22 cellular contexts compared by ENCODE assay signal in genomic region chr1:190658907-190659306, GRCh38.
"Had no signal": no experiment of that assay in that cellular context is flagged by ENCODE, and none has a peak within 500 bp of the region (broad histone marks: within the 10 kb centered on the region; RNA-seq: fewer than 3 reads in every experiment).

No MANE protein-coding gene starts in this region.

- H3K4me1 Mint-ChIP-seq: activated B cell treated with CpG ODN at 0.5 μM for 24 hours; activated CD4-positive, alpha-beta memory T cell treated with anti-CD3 and anti-CD28 coated beads, Interleukin-2, amount 10 ng/mL, durations not matched to agents 7 days and 5 days; activated CD8-positive, alpha-beta memory T cell treated with anti-CD3 and anti-CD28 coated beads, Interleukin-2, amount 10 ng/mL, durations not matched to agents 7 days and 5 days; activated naive CD8-positive, alpha-beta T cell treated with anti-CD3 and anti-CD28 coated beads, Interleukin-2, amount 10 ng/mL, durations not matched to agents 7 days and 5 days; natural killer cell; stimulated activated effector memory CD8-positive, alpha-beta T cell treated with anti-CD3 and anti-CD28 coated beads, Interleukin-12 subunit alpha, Interleukin-12 subunit beta, amount 100 ng/mL, for 72 hours had no signal

- H3K4me3 ChIP-seq: body of pancreas, hepatocyte, lower lobe of right lung, pancreas, right lobe of liver, smooth muscle cell, stomach, vagina had no signal

- DNase-seq: activated B cell treated with CpG ODN at 0.5 μM for 24 hours; activated CD4-positive, alpha-beta memory T cell treated with anti-CD3 and anti-CD28 coated beads, Interleukin-2, amount 10 ng/mL, durations not matched to agents 7 days and 5 days; activated CD4-positive, alpha-beta T cell treated with anti-CD3 and anti-CD28 coated beads for 4 hours; activated CD8-positive, alpha-beta memory T cell treated with anti-CD3 and anti-CD28 coated beads, Interleukin-2, amount 10 ng/mL, durations not matched to agents 7 days and 5 days; activated naive CD8-positive, alpha-beta T cell treated with anti-CD3 and anti-CD28 coated beads, Interleukin-2, amount 10 ng/mL, durations not matched to agents 7 days and 5 days; amygdala; body of pancreas; caudate nucleus; lower lobe of right lung; natural killer cell; pancreas; right lobe of liver; stimulated activated CD4-positive, alpha-beta T cell treated with anti-CD3 and anti-CD28 coated beads, Interleukin-4, amount 100 ng/mL, for 24 hours; stomach; trophoblast cell had no signal

- H3K27ac ChIP-seq: body of pancreas, hepatocyte, lower lobe of right lung, neutrophil, pancreas, right lobe of liver, stomach, vagina had no signal

- H3K79me2 ChIP-seq: hepatocyte had no signal

- H3K9me3 ChIP-seq: body of pancreas, lower lobe of right lung, neutrophil, pancreas, right lobe of liver, stomach, vagina had no signal

- FAIRE-seq: keratinocyte, pancreas had no signal

- H3K27ac Mint-ChIP-seq: activated B cell treated with CpG ODN at 0.5 μM for 24 hours; activated CD4-positive, alpha-beta memory T cell treated with anti-CD3 and anti-CD28 coated beads, Interleukin-2, amount 10 ng/mL, durations not matched to agents 7 days and 5 days; activated CD8-positive, alpha-beta memory T cell treated with anti-CD3 and anti-CD28 coated beads, Interleukin-2, amount 10 ng/mL, durations not matched to agents 7 days and 5 days; activated naive CD8-positive, alpha-beta T cell treated with anti-CD3 and anti-CD28 coated beads, Interleukin-2, amount 10 ng/mL, durations not matched to agents 7 days and 5 days; natural killer cell; stimulated activated effector memory CD8-positive, alpha-beta T cell treated with anti-CD3 and anti-CD28 coated beads, Interleukin-12 subunit alpha, Interleukin-12 subunit beta, amount 100 ng/mL, for 72 hours; T-helper 1 cell treated with Interleukin-12 subunit alpha and Interleukin-12 subunit beta and Interleukin-4 antibody, amounts not matched to agents 30 μg/mL and 1 μg/mL, for 36 hours had no signal

- H3K9me3 Mint-ChIP-seq: activated CD4-positive, alpha-beta memory T cell treated with anti-CD3 and anti-CD28 coated beads, Interleukin-2, amount 10 ng/mL, durations not matched to agents 7 days and 5 days; activated naive CD8-positive, alpha-beta T cell treated with anti-CD3 and anti-CD28 coated beads, Interleukin-2, amount 10 ng/mL, durations not matched to agents 7 days and 5 days; T-helper 1 cell treated with Interleukin-12 subunit alpha and Interleukin-12 subunit beta and Interleukin-4 antibody, amounts not matched to agents 30 μg/mL and 1 μg/mL, for 36 hours had no signal

- H3K27me3 ChIP-seq: body of pancreas, hepatocyte, neutrophil, pancreas, stomach, vagina had no signal

- H3K4me1 ChIP-seq: body of pancreas, lower lobe of right lung, pancreas, right lobe of liver, stomach, vagina had no signal

- H3K36me3 Mint-ChIP-seq: activated CD8-positive, alpha-beta memory T cell treated with anti-CD3 and anti-CD28 coated beads, Interleukin-2, amount 10 ng/mL, durations not matched to agents 7 days and 5 days; activated naive CD8-positive, alpha-beta T cell treated with anti-CD3 and anti-CD28 coated beads, Interleukin-2, amount 10 ng/mL, durations not matched to agents 7 days and 5 days; stimulated activated effector memory CD8-positive, alpha-beta T cell treated with anti-CD3 and anti-CD28 coated beads, Interleukin-12 subunit alpha, Interleukin-12 subunit beta, amount 100 ng/mL, for 72 hours had no signal

- H3K4me3 Mint-ChIP-seq: activated B cell treated with CpG ODN at 0.5 μM for 24 hours; activated CD4-positive, alpha-beta memory T cell treated with anti-CD3 and anti-CD28 coated beads, Interleukin-2, amount 10 ng/mL, durations not matched to agents 7 days and 5 days; activated CD8-positive, alpha-beta memory T cell treated with anti-CD3 and anti-CD28 coated beads, Interleukin-2, amount 10 ng/mL, durations not matched to agents 7 days and 5 days; activated naive CD8-positive, alpha-beta T cell treated with anti-CD3 and anti-CD28 coated beads, Interleukin-2, amount 10 ng/mL, durations not matched to agents 7 days and 5 days; natural killer cell; stimulated activated effector memory CD8-positive, alpha-beta T cell treated with anti-CD3 and anti-CD28 coated beads, Interleukin-12 subunit alpha, Interleukin-12 subunit beta, amount 100 ng/mL, for 72 hours; T-helper 1 cell treated with Interleukin-12 subunit alpha and Interleukin-12 subunit beta and Interleukin-4 antibody, amounts not matched to agents 30 μg/mL and 1 μg/mL, for 36 hours had no signal

- ATAC-seq: activated CD8-positive, alpha-beta memory T cell treated with anti-CD3 and anti-CD28 coated beads, Interleukin-2, amount 10 ng/mL, durations not matched to agents 7 days and 5 days; body of pancreas; lower lobe of right lung; natural killer cell; pancreas; right lobe of liver; stimulated activated effector memory CD8-positive, alpha-beta T cell treated with anti-CD3 and anti-CD28 coated beads, Interleukin-12 subunit alpha, Interleukin-12 subunit beta, amount 100 ng/mL, for 72 hours had no signal

- H3K27me3 Mint-ChIP-seq: activated B cell treated with CpG ODN at 0.5 μM for 24 hours; activated CD4-positive, alpha-beta memory T cell treated with anti-CD3 and anti-CD28 coated beads, Interleukin-2, amount 10 ng/mL, durations not matched to agents 7 days and 5 days; activated CD8-positive, alpha-beta memory T cell treated with anti-CD3 and anti-CD28 coated beads, Interleukin-2, amount 10 ng/mL, durations not matched to agents 7 days and 5 days; activated naive CD8-positive, alpha-beta T cell treated with anti-CD3 and anti-CD28 coated beads, Interleukin-2, amount 10 ng/mL, durations not matched to agents 7 days and 5 days had no signal

- H3K36me3 ChIP-seq: lower lobe of right lung, neutrophil, pancreas, right lobe of liver, stomach, vagina had no signal

- H2AFZ ChIP-seq: hepatocyte had no signal

- H3K4me2 ChIP-seq: hepatocyte, smooth muscle cell had no signal
